Comparison of ENCODE assay signal across 20 cellular contexts in genomic region chr13:32878172-32878571, GRCh38.
DNase-seq lines count a peak whose midpoint lies in the region; ATAC-seq, FAIRE-seq and TF ChIP-seq lines count a peak whose summit lies in the region.
"Had no signal": no experiment of that assay in that cellular context is flagged by ENCODE, and none has a peak within 500 bp of the region (broad histone marks: within the 10 kb centered on the region; RNA-seq: fewer than 3 reads in every experiment).

No MANE protein-coding gene starts in this region.

- H3K27me3 Mint-ChIP-seq in activated CD4-positive, alpha-beta T cell treated with anti-CD3 and anti-CD28 coated beads for 36 hours = peaks cover 2% of the 10 kb centered on the region
- H3K27me3 Mint-ChIP-seq in activated CD4-positive, alpha-beta T cell treated with anti-CD3 and anti-CD28 coated beads, Interleukin-2, amount 10 ng/mL, durations not matched to agents 7 days and 5 days = peaks cover 4% of the 10 kb centered on the region

- TF ChIP-seq CTCF in epithelial cell of proximal tubule (conservative IDR thresholded peaks at IDR 0.05; ENCODE audit: low read depth, low read length) = no peak

- CTCF ChIA-PET in activated CD4-positive, alpha-beta T cell treated with anti-CD3 and anti-CD28 coated beads for 36 hours (lab: Charles Lee) = interaction anchor here (0.7 to 1.0 kb wide), 2 partner anchors 15 to 44 kb away, joined by 3 to 4 read pairs; no protein-coding TSS in a partner anchor
- CTCF ChIA-PET in activated CD4-positive, alpha-beta T cell treated with anti-CD3 and anti-CD28 coated beads, Interleukin-2, amount 10 ng/mL, durations not matched to agents 7 days and 5 days (lab: Charles Lee) = interaction anchor here (1.1 kb wide), 1 partner anchor 143 kb away, joined by 3 read pairs; no protein-coding TSS in a partner anchor

- H3K36me3 Mint-ChIP-seq in activated CD4-positive, alpha-beta T cell treated with anti-CD3 and anti-CD28 coated beads for 36 hours (ENCODE audit: low read depth) = no peaks in the 10 kb centered on the region
- H3K36me3 Mint-ChIP-seq in activated CD4-positive, alpha-beta T cell treated with anti-CD3 and anti-CD28 coated beads, Interleukin-2, amount 10 ng/mL, durations not matched to agents 7 days and 5 days (ENCODE audit: low read depth) = no peaks in the 10 kb centered on the region
- H3K36me3 Mint-ChIP-seq: CD14-positive monocyte, neural progenitor cell had no signal

- ATAC-seq in activated CD4-positive, alpha-beta T cell treated with anti-CD3 and anti-CD28 coated beads for 36 hours = peak; percentile 42
- ATAC-seq in GM18870 (IDR thresholded peaks at IDR 0.05; ENCODE audit: unreplicated experiment) = no peak
- ATAC-seq in GM19397 (IDR thresholded peaks at IDR 0.05; ENCODE audit: unreplicated experiment) = no peak
- ATAC-seq: psoas muscle had no signal

- POLR2A ChIA-PET in activated CD4-positive, alpha-beta T cell treated with anti-CD3 and anti-CD28 coated beads for 36 hours (lab: Charles Lee) = no interaction called here
- POLR2A ChIA-PET in activated CD4-positive, alpha-beta T cell treated with anti-CD3 and anti-CD28 coated beads, Interleukin-2, amount 10 ng/mL, durations not matched to agents 7 days and 5 days (lab: Charles Lee) = no interaction called here

- H3K27ac Mint-ChIP-seq in activated CD4-positive, alpha-beta T cell treated with anti-CD3 and anti-CD28 coated beads for 36 hours = no peak overlapping the region
- no peak overlapping the region for H3K27ac Mint-ChIP-seq in activated CD4-positive, alpha-beta T cell treated with anti-CD3 and anti-CD28 coated beads, Interleukin-2, amount 10 ng/mL, durations not matched to agents 7 days and 5 days
- H3K27ac Mint-ChIP-seq: neural progenitor cell had no signal

- no peaks in the 10 kb centered on the region for H3K4me1 Mint-ChIP-seq in activated CD4-positive, alpha-beta T cell treated with anti-CD3 and anti-CD28 coated beads for 36 hours
- H3K4me1 Mint-ChIP-seq in activated CD4-positive, alpha-beta T cell treated with anti-CD3 and anti-CD28 coated beads, Interleukin-2, amount 10 ng/mL, durations not matched to agents 7 days and 5 days = peaks cover 3% of the 10 kb centered on the region
- H3K4me1 Mint-ChIP-seq: CD14-positive monocyte, neural progenitor cell had no signal

- intact Hi-C loops in activated CD4-positive, alpha-beta T cell treated with anti-CD3 and anti-CD28 coated beads for 36 hours (cut with DNase I, micrococcal nuclease) = no loop called here

- no peaks in the 10 kb centered on the region for H3K9me3 Mint-ChIP-seq in activated CD4-positive, alpha-beta T cell treated with anti-CD3 and anti-CD28 coated beads for 36 hours (ENCODE audit: low read depth)
- peaks cover 13% of the 10 kb centered on the region for H3K9me3 Mint-ChIP-seq in activated CD4-positive, alpha-beta T cell treated with anti-CD3 and anti-CD28 coated beads, Interleukin-2, amount 10 ng/mL, durations not matched to agents 7 days and 5 days
- H3K9me3 Mint-ChIP-seq: neural progenitor cell had no signal

- FAIRE-seq in urothelium cell line (lab: Jason Lieb, UNC) = no peak
- FAIRE-seq: A204.1, colon, H1 had no signal

- H3K4me3 ChIP-seq in epithelial cell of proximal tubule (ENCODE audit: low read depth, low read length) = no peak overlapping the region
- H3K4me3 ChIP-seq: neural progenitor cell, psoas muscle, suprapubic skin had no signal

- no peak overlapping the region for H3K4me3 Mint-ChIP-seq in activated CD4-positive, alpha-beta T cell treated with anti-CD3 and anti-CD28 coated beads for 36 hours
- no peak overlapping the region for H3K4me3 Mint-ChIP-seq in activated CD4-positive, alpha-beta T cell treated with anti-CD3 and anti-CD28 coated beads, Interleukin-2, amount 10 ng/mL, durations not matched to agents 7 days and 5 days
- H3K4me3 Mint-ChIP-seq: CD14-positive monocyte, neural progenitor cell had no signal

- no peak for DNase-seq in activated CD4-positive, alpha-beta T cell treated with anti-CD3 and anti-CD28 coated beads for 36 hours
- DNase-seq in activated CD4-positive, alpha-beta T cell treated with anti-CD3 and anti-CD28 coated beads, Interleukin-2, amount 10 ng/mL, durations not matched to agents 7 days and 5 days = no peak
- DNase-seq in RKO (ENCODE audit: low spot score) (peak; percentile 22), epithelial cell of proximal tubule (ENCODE audit: low read depth) (peak; percentile 32), urothelium cell line (ENCODE audit: low spot score) (peak; percentile 36), SHP77 (lab: John Stamatoyannopoulos, UW) (no peak)
- DNase-seq: activated CD4-positive, alpha-beta T cell treated with anti-CD3 and anti-CD28 coated beads for 48 hours; activated gamma-delta T cell treated with Interleukin-2 at 50 U/mL for 16 hours; aorta; DMS153; NCI-H774; psoas muscle had no signal

Comparison
In these comparisons a context has a peak if more than half of its experiments do, and no peak if none do; other contexts are left out.
1. DNase-seq: peak in RKO (single experiment), epithelial cell of proximal tubule (single experiment) and urothelium cell line (single experiment); none in activated CD4-positive, alpha-beta T cell treated with anti-CD3 and anti-CD28 coated beads for 36 hours (single experiment), activated CD4-positive, alpha-beta T cell treated with anti-CD3 and anti-CD28 coated beads, Interleukin-2, amount 10 ng/mL, durations not matched to agents 7 days and 5 days (single experiment) and SHP77 (0 of 2).